16 cellular contexts compared by ENCODE assay signal in the genomic region with DNA sequence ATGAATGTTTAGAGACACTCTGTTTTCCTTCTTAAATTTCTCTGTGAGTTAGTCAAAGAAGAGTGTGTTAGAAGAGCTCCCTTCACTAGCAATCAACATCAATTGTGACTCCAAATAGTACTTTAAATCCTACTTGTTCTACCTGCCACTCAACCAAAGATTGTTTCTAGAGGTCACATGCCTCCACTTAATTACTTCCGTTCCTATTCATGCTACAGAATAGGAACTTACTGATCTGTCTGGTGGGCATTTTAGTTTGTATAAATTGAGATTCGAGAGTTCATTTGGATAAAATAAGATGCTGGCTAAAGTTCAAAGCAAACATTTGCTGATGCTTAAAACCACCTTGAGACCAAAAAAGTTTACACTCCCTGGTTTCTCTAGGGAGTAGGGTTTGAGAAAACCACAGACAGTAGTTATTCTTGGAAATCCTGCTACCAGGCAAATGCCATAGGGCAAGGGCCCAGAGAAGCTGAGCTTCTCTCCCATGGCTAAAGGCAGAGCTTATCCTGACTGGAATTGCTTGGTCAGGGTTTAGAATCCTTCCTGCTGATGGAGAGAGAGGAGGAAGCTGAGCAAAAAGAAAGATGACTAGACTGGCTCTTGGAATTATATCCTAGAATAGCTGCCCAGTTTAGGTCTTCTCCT.
DNase-seq lines count a peak whose midpoint lies in the region; ATAC-seq, FAIRE-seq and TF ChIP-seq lines count a peak whose summit lies in the region.
"Had no signal": no experiment of that assay in that cellular context is flagged by ENCODE, and none has a peak within 500 bp of the region (broad histone marks: within the 10 kb centered on the region; RNA-seq: fewer than 3 reads in every experiment).

No MANE protein-coding gene starts in this region.

- H3K9me3 Mint-ChIP-seq in astrocyte (ENCODE audit: unreplicated experiment) (no peaks in the 10 kb centered on the region), nephron progenitor cell (no peaks in the 10 kb centered on the region)
- H3K9me3 Mint-ChIP-seq: CD14-positive monocyte had no signal

- H3K9me3 ChIP-seq in DOHH2 (ENCODE audit: control insufficient read depth, insufficient read depth, low read length) = no peaks in the 10 kb centered on the region
- no peaks in the 10 kb centered on the region for H3K9me3 ChIP-seq in astrocyte (ENCODE audit: insufficient read depth, low read depth, low read length)
- H3K9me3 ChIP-seq: vagina had no signal

- H3K36me3 ChIP-seq in DOHH2 (ENCODE audit: control insufficient read depth, low read length) (peaks cover 11% of the 10 kb centered on the region; the same call in 1 of the 2 replicates), astrocyte (ENCODE audit: insufficient read depth, low read length) (no peaks in the 10 kb centered on the region)
- H3K36me3 ChIP-seq: vagina had no signal

- intact Hi-C loops in left colon (cut with DNase I, micrococcal nuclease) = no loop called here

- H4K20me1 ChIP-seq in DOHH2 (ENCODE audit: control insufficient read depth, insufficient read depth, low read depth, low read length) (no peaks in the 10 kb centered on the region), astrocyte (ENCODE audit: insufficient read depth, low read length) (no peaks in the 10 kb centered on the region)

- H2AFZ ChIP-seq in astrocyte (ENCODE audit: low read depth, low read length) = no peak overlapping the region

- H3K27me3 ChIP-seq in DOHH2 (ENCODE audit: control insufficient read depth, low read length) = no peaks in the 10 kb centered on the region
- H3K27me3 ChIP-seq in astrocyte (ENCODE audit: insufficient read depth, low read length) = no peaks in the 10 kb centered on the region
- no peaks in the 10 kb centered on the region for H3K27me3 ChIP-seq in foreskin keratinocyte
- H3K27me3 ChIP-seq: vagina had no signal

- no peaks in the 10 kb centered on the region for H3K27me3 Mint-ChIP-seq in astrocyte (ENCODE audit: low read depth, unreplicated experiment)
- H3K27me3 Mint-ChIP-seq in nephron progenitor cell (ENCODE audit: low read depth, poor library complexity) = peaks cover 4% of the 10 kb centered on the region

- H3K4me1 Mint-ChIP-seq in astrocyte (ENCODE audit: low read depth, unreplicated experiment) = peaks cover 16% of the 10 kb centered on the region
- peaks cover 6% of the 10 kb centered on the region for H3K4me1 Mint-ChIP-seq in nephron progenitor cell
- H3K4me1 Mint-ChIP-seq: CD14-positive monocyte had no signal

- ATAC-seq in foreskin keratinocyte = no peak
- no peak for ATAC-seq in left colon

- DNase-seq in KBM-7 (peak; percentile 42), astrocyte (ENCODE audit: low read depth) (peak; percentile 15), nephron progenitor cell (no peak), foreskin keratinocyte (no peak), NCI-H524 (lab: John Stamatoyannopoulos, UW) (no peak), left colon (no peak)
- DNase-seq in stimulated activated CD4-positive, alpha-beta T cell treated with anti-CD3 and anti-CD28 coated beads, Interleukin-1b, Interleukin-23, amount 100 ng/mL, for 48 hours = no peak
- DNase-seq: activated naive CD4-positive, alpha-beta T cell treated with anti-CD3 and anti-CD28 coated beads, Interleukin-2, amount 50 U/mL, for 16 hours; head of caudate nucleus; stimulated activated naive CD4-positive, alpha-beta T cell treated with Interleukin-2 at 50 U/mL for 16 hours had no signal

- in situ Hi-C loops in KBM-7 (cut with MboI; ENCODE audit: low pct_unique_long_range_greater_than_20kb, low sequenced_read_pairs) = no loop called here

- peak overlapping the region; percentile 23 for H3K4me2 ChIP-seq in DOHH2 (ENCODE audit: low read length)
- H3K4me2 ChIP-seq in astrocyte (ENCODE audit: low read length) = peak overlapping the region; percentile 21

- H3K36me3 Mint-ChIP-seq in astrocyte (ENCODE audit: low read depth, unreplicated experiment) (no peaks in the 10 kb centered on the region), nephron progenitor cell (ENCODE audit: low read depth) (no peaks in the 10 kb centered on the region)
- H3K36me3 Mint-ChIP-seq: CD14-positive monocyte had no signal

- no peak overlapping the region for H3K27ac ChIP-seq in DOHH2 (ENCODE audit: low read depth, low read length)
- peak overlapping the region; percentile 17 for H3K27ac ChIP-seq in astrocyte (ENCODE audit: low read depth, low read length)
- H3K27ac ChIP-seq in foreskin keratinocyte = no peak overlapping the region
- H3K27ac ChIP-seq: vagina had no signal

- H3K9ac ChIP-seq in astrocyte (ENCODE audit: low read length) = no peak overlapping the region

- no peaks in the 10 kb centered on the region for H3K9me2 ChIP-seq in DOHH2 (replicated peaks; ENCODE audit: control insufficient read depth, low read length)

- peak; percentile 29 for FAIRE-seq in astrocyte (lab: Jason Lieb, UNC)
- FAIRE-seq: endothelial cell of umbilical vein, G401.6, keratinocyte had no signal

- H3F3A ChIP-seq in DOHH2 (ENCODE audit: control insufficient read depth, insufficient read depth) = peaks cover 11% of the 10 kb centered on the region

- H3K4me3 Mint-ChIP-seq in astrocyte (ENCODE audit: unreplicated experiment) (no peak overlapping the region), nephron progenitor cell (no peak overlapping the region)
- H3K4me3 Mint-ChIP-seq: CD14-positive monocyte had no signal

- H3K4me3 ChIP-seq in DOHH2 (ENCODE audit: low read length) = no peak overlapping the region; the same call in 1 of the 2 replicates
- H3K4me3 ChIP-seq in astrocyte (ENCODE audit: insufficient read depth, low read depth, low read length) = no peak overlapping the region
- H3K4me3 ChIP-seq: vagina had no signal

- TF ChIP-seq CTCF in DOHH2 (IDR thresholded peaks at IDR 0.05; ENCODE audit: low read depth, low read length, poor library complexity, severe bottlenecking) (no peak), astrocyte (IDR thresholded peaks at IDR 0.05; ENCODE audit: insufficient read depth, low read depth, low read length) (no peak), nephron progenitor cell (IDR thresholded peaks at IDR 0.05) (no peak), foreskin keratinocyte (conservative IDR thresholded peaks at IDR 0.05) (no peak)

- H3K27ac Mint-ChIP-seq in astrocyte (ENCODE audit: unreplicated experiment) = peak overlapping the region; percentile 9
- peak overlapping the region; percentile 33 for H3K27ac Mint-ChIP-seq in nephron progenitor cell
- H3K27ac Mint-ChIP-seq: CD14-positive monocyte had no signal

- H3K79me2 ChIP-seq in DOHH2 (ENCODE audit: control insufficient read depth, low read length) (no peaks in the 10 kb centered on the region), astrocyte (ENCODE audit: insufficient read depth, low read length) (no peaks in the 10 kb centered on the region)

- peaks cover 50% of the 10 kb centered on the region for H3K4me1 ChIP-seq in DOHH2 (ENCODE audit: control insufficient read depth, low read length)
- peaks cover 17% of the 10 kb centered on the region for H3K4me1 ChIP-seq in astrocyte (ENCODE audit: insufficient read depth, low read length)
- peaks cover 6% of the 10 kb centered on the region for H3K4me1 ChIP-seq in foreskin keratinocyte
- H3K4me1 ChIP-seq: vagina had no signal

Comparison
In these comparisons a context has a peak if more than half of its experiments do, and no peak if none do; other contexts are left out.
1. DNase-seq: peak in KBM-7 (single experiment) and astrocyte (single experiment); none in nephron progenitor cell (single experiment), foreskin keratinocyte (0 of 2), NCI-H524 (0 of 2), left colon (0 of 2) and stimulated activated CD4-positive, alpha-beta T cell treated with anti-CD3 and anti-CD28 coated beads, Interleukin-1b, Interleukin-23, amount 100 ng/mL, for 48 hours (single experiment).